ENCODE assay signal across 8 cellular contexts in the genomic region with DNA sequence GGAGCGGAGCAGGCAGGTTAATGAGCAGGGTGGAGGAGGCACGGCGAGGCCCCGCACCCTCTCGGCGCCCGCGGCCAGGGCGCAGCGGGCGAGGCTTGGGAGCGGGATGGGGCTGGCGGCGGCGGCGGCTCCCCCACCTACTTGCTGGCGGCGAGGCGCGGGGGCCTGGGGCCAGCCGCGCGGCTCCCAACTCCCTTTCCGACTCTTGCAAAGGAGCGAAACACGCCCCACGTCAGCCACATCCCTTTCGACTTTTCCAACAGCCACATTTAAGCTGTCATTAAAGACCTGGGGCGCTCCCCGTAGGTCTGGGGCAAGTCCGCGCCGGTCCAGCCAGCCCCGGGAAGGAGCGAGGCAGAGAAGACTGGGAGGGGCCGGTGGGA. TPM values are rescaled to one million over a fixed set of nuclear protein-coding genes. Genes with fewer than 3 reads are reported as not detected.
A peak's percentile ranks its signal among the peaks of the same experiment; 100 is the strongest.
DNase-seq lines count a peak whose midpoint lies in the region; ATAC-seq and TF ChIP-seq lines count a peak whose summit lies in the region.

No MANE protein-coding gene starts in this region.

- intact Hi-C loops in mucosa of descending colon (cut with DNase I, micrococcal nuclease) (no loop called here), vagina (cut with DNase I) (loop anchor here (5.0 kb wide), 1 partner anchor 108 kb away; no protein-coding TSS in a partner anchor)

- no peaks in the 10 kb centered on the region for H3K9me3 Mint-ChIP-seq in endodermal cell

- H3K27me3 ChIP-seq in endodermal cell (ENCODE audit: control insufficient read depth, insufficient read depth, low read length, poor library complexity, severe bottlenecking), result peaks cover 86% of the 10 kb centered on the region
- no peaks in the 10 kb centered on the region for H3K27me3 ChIP-seq in vagina

- DNase-seq in DMS153 (lab: John Stamatoyannopoulos, UW), result peak; percentile 34
- peak; percentile 45 for DNase-seq in T1000 (lab: John Stamatoyannopoulos, UW)
- DNase-seq in endodermal cell, result peak; percentile 83
- DNase-seq in mucosa of descending colon, result no peak
- DNase-seq in vagina (ENCODE audit: extremely low spot score in 2 of 2), result no peak
- DNase-seq in activated effector memory CD4-positive, alpha-beta T cell treated with Interleukin-2 at 50 U/mL for 16 hours, result no peak

- H3K27ac Mint-ChIP-seq in endodermal cell, result no peak overlapping the region

- H3K9me3 ChIP-seq in endodermal cell (ENCODE audit: control insufficient read depth, low read length) (no peaks in the 10 kb centered on the region), mucosa of descending colon (no peaks in the 10 kb centered on the region), vagina (no peaks in the 10 kb centered on the region)

- WGBS in endodermal cell (ENCODE audit: insufficient coverage in 1 of 2, insufficient read length in 1 of 2), 2 experiments, result 0% methylated on average over 10 to 36 of the region's 36 CpGs

- H3K36me3 ChIP-seq in endodermal cell (ENCODE audit: control insufficient read depth, insufficient read depth, low read length) (no peaks in the 10 kb centered on the region), mucosa of descending colon (ENCODE audit: low read depth) (no peaks in the 10 kb centered on the region), vagina (no peaks in the 10 kb centered on the region)

- ATAC-seq in HG02642 (IDR thresholded peaks at IDR 0.05; ENCODE audit: poor library complexity, unreplicated experiment), result peak; percentile 19
- peak; percentile 62 for ATAC-seq in mucosa of descending colon
- no peak for ATAC-seq in GM19397 (IDR thresholded peaks at IDR 0.05; ENCODE audit: unreplicated experiment)

- peaks cover 11% of the 10 kb centered on the region for H3K4me1 Mint-ChIP-seq in endodermal cell

- TF ChIP-seq CTCF in endodermal cell (conservative IDR thresholded peaks at IDR 0.05), result no peak
- TF ChIP-seq CTCF in mucosa of descending colon (IDR thresholded peaks at IDR 0.05), result no peak
- no peak for TF ChIP-seq CTCF in vagina (IDR thresholded peaks at IDR 0.05)

- H3K4me3 ChIP-seq in endodermal cell (ENCODE audit: low read length) (peak overlapping the region; percentile 82), mucosa of descending colon (peak overlapping the region; percentile 36), vagina (peak overlapping the region; percentile 77 to 84)

- TF ChIP-seq POLR2A in vagina (IDR thresholded peaks at IDR 0.05), result no peak

- peak overlapping the region; percentile 66 for H3K4me3 Mint-ChIP-seq in endodermal cell

- peaks cover 9% of the 10 kb centered on the region for H3K4me1 ChIP-seq in endodermal cell (ENCODE audit: control insufficient read depth, insufficient read depth, low read length)
- peaks cover 33% of the 10 kb centered on the region for H3K4me1 ChIP-seq in mucosa of descending colon (ENCODE audit: low read depth)
- peaks cover 53% of the 10 kb centered on the region for H3K4me1 ChIP-seq in vagina

- H3K27ac ChIP-seq in endodermal cell (ENCODE audit: low read depth, low read length) (no peak overlapping the region), vagina (peak overlapping the region; percentile 85)

- no peak overlapping the region for H3K9ac ChIP-seq in endodermal cell (ENCODE audit: extremely low read depth, low read length, poor library complexity, severe bottlenecking)

- no peaks in the 10 kb centered on the region for H3K36me3 Mint-ChIP-seq in endodermal cell (ENCODE audit: low read depth)

- peaks cover 83% of the 10 kb centered on the region for H3K27me3 Mint-ChIP-seq in endodermal cell (ENCODE audit: insufficient read depth)

RNA-seq across cellular contexts. Expression of gene KCTD1, which starts 0.7 kb away (rescaled TPM):
- total RNA-seq in endodermal cell, result 1 to 10 TPM; 6.8 to 7.3 TPM
- polyA plus RNA-seq in endodermal cell (2013, experiment 1 of 2), result 25.3 TPM
- 24.4 TPM for polyA plus RNA-seq in endodermal cell (2013, experiment 2 of 2)
- 10 to 100 TPM in 2 of 3 donors, 1 to 10 TPM in 1; 8.5 to 14.7 (median 12.8) TPM for total RNA-seq in mucosa of descending colon
- 46.9 TPM for total RNA-seq in vagina

Comparison
In these comparisons a context has a peak if more than half of its experiments do, and no peak if none do; other contexts are left out.
1. DNase-seq: peak in DMS153 (single experiment), T1000 (single experiment) and endodermal cell (single experiment); none in mucosa of descending colon (0 of 3), vagina (0 of 2) and activated effector memory CD4-positive, alpha-beta T cell treated with Interleukin-2 at 50 U/mL for 16 hours (single experiment).
2. Peak in every context shown above with its lines, with median percentiles within 50 percentile points of each other: H3K4me3 ChIP-seq.